ENCODE assay signal across 14 cellular contexts in the genomic region with DNA sequence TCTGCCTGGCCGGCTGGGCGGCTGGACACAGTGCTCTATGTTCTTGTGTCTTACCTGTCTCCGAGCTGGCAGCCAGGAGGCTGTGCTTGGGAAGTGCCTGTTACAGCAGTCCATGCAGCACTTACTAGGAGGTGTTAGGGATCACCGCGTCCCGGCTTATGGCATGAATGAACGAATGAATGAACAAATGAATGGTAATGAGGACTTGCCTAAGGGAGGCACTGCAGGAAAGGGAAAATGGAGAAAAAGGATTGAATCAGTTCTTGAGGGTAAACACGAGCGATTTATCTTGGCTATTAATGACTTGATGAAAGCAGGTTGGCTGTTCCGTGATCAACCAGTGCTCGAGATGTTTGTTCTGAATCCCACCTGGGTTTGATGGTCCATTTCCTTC. TPM values are rescaled to one million over a fixed set of nuclear protein-coding genes. Genes with fewer than 3 reads are reported as not detected.
A peak's percentile ranks its signal among the peaks of the same experiment; 100 is the strongest.
DNase-seq lines count a peak whose midpoint lies in the region; TF ChIP-seq lines count a peak whose summit lies in the region.
"Had no signal": no experiment of that assay in that cellular context is flagged by ENCODE, and none has a peak within 500 bp of the region (broad histone marks: within the 10 kb centered on the region; RNA-seq: fewer than 3 reads in every experiment).

No MANE protein-coding gene starts in this region.

- POLR2A ChIA-PET in activated CD4-positive, alpha-beta memory T cell treated with anti-CD3 and anti-CD28 coated beads, Interleukin-2, amount 10 ng/mL, durations not matched to agents 7 days and 5 days (lab: Charles Lee): interaction anchor here (1.3 to 4.8 kb wide), 5 partner anchors 14 to 46 kb away, joined by 3 to 25 read pairs (median 13); partner anchors contain the start of gene TBC1D14

- no peak for DNase-seq in activated CD4-positive, alpha-beta T cell treated with anti-CD3 and anti-CD28 coated beads, Interleukin-2, amount 10 ng/mL, durations not matched to agents 24 days and 14 days
- no peak for DNase-seq in activated CD4-positive, alpha-beta T cell treated with anti-CD3 and anti-CD28 coated beads for 48 hours
- DNase-seq in activated CD4-positive, alpha-beta memory T cell treated with anti-CD3 and anti-CD28 coated beads, Interleukin-2, amount 10 ng/mL, durations not matched to agents 7 days and 5 days: no peak
- DNase-seq in hepatocyte (ENCODE audit: low spot score): no peak
- no peak for DNase-seq in stomach
- no peak for DNase-seq in coronary artery (ENCODE audit: low spot score)
- no peak for DNase-seq in globus pallidus (ENCODE audit: low spot score)
- no peak for DNase-seq in GOT3 (lab: John Stamatoyannopoulos, UW)
- DNase-seq: DMS79 treated with DMSO at 0.1 percent for 48 hours; heart left ventricle; stimulated activated CD4-positive, alpha-beta T cell treated with anti-CD3 and anti-CD28 coated beads, Interleukin-2, amount 100 ng/mL, for 48 hours had no signal

- H2AFZ ChIP-seq in hepatocyte: no peak overlapping the region

- peaks cover 9% of the 10 kb centered on the region for H3K36me3 Mint-ChIP-seq in activated CD4-positive, alpha-beta T cell treated with anti-CD3 and anti-CD28 coated beads, Interleukin-2, amount 10 ng/mL, durations not matched to agents 24 days and 14 days (ENCODE audit: low read depth)
- peaks cover 19% of the 10 kb centered on the region for H3K36me3 Mint-ChIP-seq in activated CD4-positive, alpha-beta memory T cell treated with anti-CD3 and anti-CD28 coated beads, Interleukin-2, amount 10 ng/mL, durations not matched to agents 7 days and 5 days (ENCODE audit: low read depth)
- H3K36me3 Mint-ChIP-seq: IgD-negative memory B cell had no signal

- H3K4me2 ChIP-seq in hepatocyte: no peak overlapping the region

- intact Hi-C loops in activated CD4-positive, alpha-beta T cell treated with anti-CD3 and anti-CD28 coated beads, Interleukin-2, amount 10 ng/mL, durations not matched to agents 24 days and 14 days (cut with micrococcal nuclease): loop anchor here (5.0 kb wide), 1 partner anchor 33 kb away; the partner anchor contains the start of gene TBC1D14
- intact Hi-C loops in stomach (cut with DNase I; ENCODE audit: low total_unique reads): no loop called here

- WGBS in hepatocyte (ENCODE audit: low lambda C conversion rate, missing lambda C conversion rate): 91% methylated on average over 11 of the region's 11 CpGs
- WGBS in stomach, 5 donors: 87 to 95% (median 93%) methylated on average over 11 of the region's 11 CpGs

- H3K4me3 Mint-ChIP-seq in activated CD4-positive, alpha-beta T cell treated with anti-CD3 and anti-CD28 coated beads, Interleukin-2, amount 10 ng/mL, durations not matched to agents 24 days and 14 days: peak overlapping the region; percentile 41
- no peak overlapping the region for H3K4me3 Mint-ChIP-seq in activated CD4-positive, alpha-beta memory T cell treated with anti-CD3 and anti-CD28 coated beads, Interleukin-2, amount 10 ng/mL, durations not matched to agents 7 days and 5 days

- H3K27ac Mint-ChIP-seq in activated CD4-positive, alpha-beta T cell treated with anti-CD3 and anti-CD28 coated beads, Interleukin-2, amount 10 ng/mL, durations not matched to agents 24 days and 14 days: peak overlapping the region; percentile 70
- peak overlapping the region; percentile 87 for H3K27ac Mint-ChIP-seq in activated CD4-positive, alpha-beta memory T cell treated with anti-CD3 and anti-CD28 coated beads, Interleukin-2, amount 10 ng/mL, durations not matched to agents 7 days and 5 days

- no peak for TF ChIP-seq CTCF in hepatocyte (IDR thresholded peaks at IDR 0.05; ENCODE audit: poor library complexity)
- no peak for TF ChIP-seq CTCF in stomach (IDR thresholded peaks at IDR 0.05)
- TF ChIP-seq CTCF in coronary artery (IDR thresholded peaks at IDR 0.05): no peak

- H3K79me2 ChIP-seq in hepatocyte: peaks cover 78% of the 10 kb centered on the region

- H3K9me3 ChIP-seq in hepatocyte (ENCODE audit: low read depth) (no peaks in the 10 kb centered on the region), stomach (no peaks in the 10 kb centered on the region)
- H3K9me3 ChIP-seq: A549, heart left ventricle, prostate gland had no signal

- H3K9me3 Mint-ChIP-seq in activated CD4-positive, alpha-beta T cell treated with anti-CD3 and anti-CD28 coated beads, Interleukin-2, amount 10 ng/mL, durations not matched to agents 24 days and 14 days: no peaks in the 10 kb centered on the region
- no peaks in the 10 kb centered on the region for H3K9me3 Mint-ChIP-seq in activated CD4-positive, alpha-beta memory T cell treated with anti-CD3 and anti-CD28 coated beads, Interleukin-2, amount 10 ng/mL, durations not matched to agents 7 days and 5 days
- H3K9me3 Mint-ChIP-seq: IgD-negative memory B cell had no signal

- H3K9me2 ChIP-seq in hepatocyte (replicated peaks; ENCODE audit: insufficient read depth): no peaks in the 10 kb centered on the region

- H3K27me3 ChIP-seq in hepatocyte (no peaks in the 10 kb centered on the region), stomach (no peaks in the 10 kb centered on the region)
- H3K27me3 ChIP-seq: heart left ventricle had no signal

- no peak for TF ChIP-seq POLR2A in stomach (IDR thresholded peaks at IDR 0.05)

- H3K4me3 ChIP-seq in hepatocyte (no peak overlapping the region), stomach (no peak overlapping the region), coronary artery (no peak overlapping the region)
- H3K4me3 ChIP-seq: A549, prostate gland had no signal

- H3K4me1 ChIP-seq in hepatocyte (ENCODE audit: insufficient read depth) (peaks cover 56% of the 10 kb centered on the region), stomach (peaks cover 36 to 92% (median 67%) of the 10 kb centered on the region in 4 donors)

- H3K27ac ChIP-seq in hepatocyte (peak overlapping the region; percentile 93), stomach (peak overlapping the region; percentile 18 to 90 (median 79)), coronary artery (peak overlapping the region in 1 of 2 donors; percentile 82)

- CTCF ChIA-PET in activated CD4-positive, alpha-beta memory T cell treated with anti-CD3 and anti-CD28 coated beads, Interleukin-2, amount 10 ng/mL, durations not matched to agents 7 days and 5 days (lab: Charles Lee): interaction anchor here (0.6 to 3.0 kb wide), 3 partner anchors 18 to 789 kb away, joined by 3 to 16 read pairs (median 6); no protein-coding TSS in a partner anchor

- peaks cover 43% of the 10 kb centered on the region for H3K4me1 Mint-ChIP-seq in activated CD4-positive, alpha-beta T cell treated with anti-CD3 and anti-CD28 coated beads, Interleukin-2, amount 10 ng/mL, durations not matched to agents 24 days and 14 days
- H3K4me1 Mint-ChIP-seq in activated CD4-positive, alpha-beta memory T cell treated with anti-CD3 and anti-CD28 coated beads, Interleukin-2, amount 10 ng/mL, durations not matched to agents 7 days and 5 days: peaks cover 61% of the 10 kb centered on the region

- H4K20me1 ChIP-seq in hepatocyte (ENCODE audit: insufficient read depth, poor library complexity, severe bottlenecking): no peaks in the 10 kb centered on the region

- no peaks in the 10 kb centered on the region for H3K36me3 ChIP-seq in hepatocyte (replicated peaks; ENCODE audit: insufficient read depth, low read depth)
- H3K36me3 ChIP-seq in stomach: peaks cover 0 to 16% (median 14%) of the 10 kb centered on the region in 4 donors
- H3K36me3 ChIP-seq: prostate gland had no signal

- TF ChIP-seq EP300 in stomach (IDR thresholded peaks at IDR 0.05): no peak

- H3K27me3 Mint-ChIP-seq in activated CD4-positive, alpha-beta T cell treated with anti-CD3 and anti-CD28 coated beads, Interleukin-2, amount 10 ng/mL, durations not matched to agents 24 days and 14 days: no peaks in the 10 kb centered on the region
- no peaks in the 10 kb centered on the region for H3K27me3 Mint-ChIP-seq in activated CD4-positive, alpha-beta memory T cell treated with anti-CD3 and anti-CD28 coated beads, Interleukin-2, amount 10 ng/mL, durations not matched to agents 7 days and 5 days
- H3K27me3 Mint-ChIP-seq: IgD-negative memory B cell had no signal

RNA-seq across cellular contexts. Expression of gene TBC1D14, which starts 31.1 kb away (rescaled TPM):
- total RNA-seq in activated CD4-positive, alpha-beta T cell treated with anti-CD3 and anti-CD28 coated beads, Interleukin-2, amount 10 ng/mL, durations not matched to agents 24 days and 14 days: 47.2 and 47.3 TPM in 2 replicates
- total RNA-seq in activated CD4-positive, alpha-beta memory T cell treated with anti-CD3 and anti-CD28 coated beads, Interleukin-2, amount 10 ng/mL, durations not matched to agents 7 days and 5 days: 10 to 100 TPM; 53.7 to 55.3 TPM
- total RNA-seq in hepatocyte: 46.1 and 50.8 TPM in 2 replicates
- 26.5 and 33.6 TPM in 2 replicates for polyA plus RNA-seq in hepatocyte
- total RNA-seq in stomach: 10 to 100 TPM; 33.5 to 72.4 (median 40.8) TPM
- polyA plus RNA-seq in stomach: 10 to 100 TPM; 19.5 to 42.5 (median 40.0) TPM
